8 cellular contexts compared by ENCODE assay signal in the genomic region with DNA sequence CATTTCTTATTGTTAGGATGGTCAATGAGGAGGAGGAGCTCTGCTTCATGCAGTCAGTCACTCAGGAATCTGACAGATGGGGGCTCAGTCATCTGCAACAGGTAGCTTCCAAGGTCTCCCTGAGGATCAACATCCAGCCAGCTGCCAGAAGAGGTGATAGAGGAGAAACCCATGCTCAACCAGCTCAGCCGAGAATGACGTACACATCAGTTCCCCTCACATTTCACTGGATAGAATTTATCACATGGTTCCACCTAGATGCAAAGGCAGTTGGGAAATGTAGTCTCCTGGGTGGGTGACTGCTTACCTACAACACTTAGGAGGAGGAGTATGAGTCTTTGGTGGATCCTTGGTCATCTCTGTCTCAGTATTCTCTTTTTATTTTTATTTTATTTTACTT.
A peak's percentile ranks its signal among the peaks of the same experiment; 100 is the strongest.
DNase-seq lines count a peak whose midpoint lies in the region; ATAC-seq, FAIRE-seq and TF ChIP-seq lines count a peak whose summit lies in the region.

No MANE protein-coding gene starts in this region.

- ATAC-seq in GM19328 (IDR thresholded peaks at IDR 0.05; ENCODE audit: unreplicated experiment): no peak

- H3K27ac ChIP-seq in Karpas-422 (ENCODE audit: low read length): no peak overlapping the region

- H3K4me1 ChIP-seq in Karpas-422 (ENCODE audit: low read length): no peaks in the 10 kb centered on the region

- H4K20me1 ChIP-seq in Karpas-422 (ENCODE audit: insufficient read depth, low read depth, low read length): 0 out of 2 replicates have a peak, but pooled peaks cover 4% of the 10 kb centered on the region

- H3K27me3 ChIP-seq in Karpas-422 (ENCODE audit: low read length) (no peaks in the 10 kb centered on the region), MG63 (no peaks in the 10 kb centered on the region)

- no peaks in the 10 kb centered on the region for H3K79me2 ChIP-seq in Karpas-422 (ENCODE audit: low read length)

- FAIRE-seq in urothelium cell line (lab: Jason Lieb, UNC): no peak

- no peaks in the 10 kb centered on the region for H3K9me2 ChIP-seq in Karpas-422 (replicated peaks; ENCODE audit: insufficient read depth, low read length)

- H3K36me3 ChIP-seq in Karpas-422 (ENCODE audit: insufficient read depth, low read length): no peaks in the 10 kb centered on the region
- no peaks in the 10 kb centered on the region for H3K36me3 ChIP-seq in MG63

- no peak overlapping the region for H2AFZ ChIP-seq in Karpas-422 (ENCODE audit: low read length)

- H3K9ac ChIP-seq in Karpas-422 (ENCODE audit: low read length): no peak overlapping the region

- peak; percentile 69 for DNase-seq in DMS153 treated with DMSO at 0.1 percent for 48 hours (lab: John Stamatoyannopoulos, UW; ENCODE audit: unreplicated experiment)
- DNase-seq in Karpas-422: peak; percentile 70
- DNase-seq in RPMI7951 (ENCODE audit: low read depth): peak; percentile 31
- DNase-seq in fibroblast of villous mesenchyme (ENCODE audit: low read depth): peak; percentile 55
- peak; percentile 74 for DNase-seq in urothelium cell line (ENCODE audit: low spot score)
- no peak for DNase-seq in ecto neural progenitor cell (ENCODE audit: low spot score)
- DNase-seq in MG63: no peak

- H3K4me2 ChIP-seq in Karpas-422 (ENCODE audit: low read depth, low read length, poor library complexity, severe bottlenecking): no peak overlapping the region

- H3K9me3 ChIP-seq in Karpas-422 (ENCODE audit: low read length) (no peaks in the 10 kb centered on the region), MG63 (no peaks in the 10 kb centered on the region)

- TF ChIP-seq CTCF in fibroblast of villous mesenchyme (IDR thresholded peaks at IDR 0.05; ENCODE audit: insufficient read depth, low read depth, low read length): no peak

- no peak overlapping the region for H3K4me3 ChIP-seq in Karpas-422 (ENCODE audit: low read length)
- no peak overlapping the region for H3K4me3 ChIP-seq in fibroblast of villous mesenchyme (ENCODE audit: low read depth, low read length)
- H3K4me3 ChIP-seq in MG63: no peak overlapping the region

Comparison
In these comparisons a context has a peak if more than half of its experiments do, and no peak if none do; other contexts are left out.
1. DNase-seq: peak in DMS153 treated with DMSO at 0.1 percent for 48 hours (single experiment), Karpas-422 (single experiment), RPMI7951 (single experiment), fibroblast of villous mesenchyme (single experiment) and urothelium cell line (single experiment); none in ecto neural progenitor cell (single experiment) and MG63 (single experiment).